In genomic region chr1:31036749-31037500, GRCh38 we compare ENCODE assay signal across 14 cellular contexts. TPM values are rescaled to one million over a fixed set of nuclear protein-coding genes. Genes with fewer than 3 reads are reported as not detected.
DNase-seq lines count a peak whose midpoint lies in the region; ATAC-seq, FAIRE-seq and TF ChIP-seq lines count a peak whose summit lies in the region.
"Had no signal": no experiment of that assay in that cellular context is flagged by ENCODE, and none has a peak within 500 bp of the region (broad histone marks: within the 10 kb centered on the region; RNA-seq: fewer than 3 reads in every experiment).

No MANE protein-coding gene starts in this region.

- FAIRE-seq in RCC 7860 (lab: Jason Lieb, UNC), result no peak

- no peak overlapping the region for H3K4me3 ChIP-seq in osteoblast (ENCODE audit: insufficient read depth, low read length)
- H3K4me3 ChIP-seq: ovary had no signal

- no peak for ATAC-seq in HG02852 (IDR thresholded peaks at IDR 0.05; ENCODE audit: unreplicated experiment)

- intact Hi-C loops in activated CD4-positive, alpha-beta T cell treated with anti-CD3 and anti-CD28 coated beads, Interleukin-2, amount 10 ng/mL, durations not matched to agents 24 days and 14 days (cut with micrococcal nuclease), result loop anchor here (2.0 kb wide), 1 partner anchor 18 kb away; no protein-coding TSS in a partner anchor
- intact Hi-C loops in posterior vena cava (cut with DNase I), result no loop called here

- peaks cover 37% of the 10 kb centered on the region for H3K36me3 Mint-ChIP-seq in activated CD4-positive, alpha-beta T cell treated with anti-CD3 and anti-CD28 coated beads, Interleukin-2, amount 10 ng/mL, durations not matched to agents 24 days and 14 days (ENCODE audit: low read depth)

- H3K36me3 ChIP-seq in osteoblast (ENCODE audit: insufficient read depth, low read length), result peaks cover 18% of the 10 kb centered on the region
- H3K36me3 ChIP-seq: ovary had no signal

- peak overlapping the region; percentile 46 for H3K27ac ChIP-seq in osteoblast (ENCODE audit: low read depth, low read length)
- H3K27ac ChIP-seq: ovary had no signal

- H3K79me2 ChIP-seq in osteoblast (ENCODE audit: insufficient read depth, low read length), result peaks cover 98% of the 10 kb centered on the region

- H3K9me3 ChIP-seq in osteoblast (ENCODE audit: low read depth, low read length), result no peaks in the 10 kb centered on the region
- H3K9me3 ChIP-seq: ovary had no signal

- H4K20me1 ChIP-seq in osteoblast (ENCODE audit: insufficient read depth, low read length), result peaks cover 86% of the 10 kb centered on the region

- no peak overlapping the region for H3K4me2 ChIP-seq in osteoblast (ENCODE audit: insufficient read depth, low read length)

- peaks cover 26% of the 10 kb centered on the region for H3K4me1 ChIP-seq in osteoblast (ENCODE audit: insufficient read depth, low read length)

- no peaks in the 10 kb centered on the region for H3K27me3 ChIP-seq in osteoblast (ENCODE audit: insufficient read depth, low read length)
- H3K27me3 ChIP-seq: ovary had no signal

- no peak for TF ChIP-seq CTCF in osteoblast (IDR thresholded peaks at IDR 0.05; ENCODE audit: extremely low read depth, low read depth, low read length)

- no peak for DNase-seq in activated CD4-positive, alpha-beta T cell treated with anti-CD3 and anti-CD28 coated beads, Interleukin-2, amount 10 ng/mL, durations not matched to agents 24 days and 14 days
- no peak for DNase-seq in activated CD4-positive, alpha-beta T cell treated with anti-CD3 and anti-CD28 coated beads, Interleukin-2, amount 50 U/mL, for 1 hour
- DNase-seq in RCC 7860 (ENCODE audit: low spot score), result peak; percentile 24
- DNase-seq in amniotic epithelial cell (ENCODE audit: low read depth), result peak; percentile 62
- no peak for DNase-seq in osteoblast (ENCODE audit: insufficient read length, low spot score, missing footprints)
- DNase-seq in posterior vena cava (ENCODE audit: low spot score), result no peak
- no peak for DNase-seq in dedifferentiated amniotic fluid mesenchymal stem cell (ENCODE audit: extremely low spot score)
- DNase-seq: activated CD4-positive, alpha-beta T cell treated with anti-CD3 and anti-CD28 coated beads for 4 hours; cortex of kidney; DMS153; Karpas-422; ovary; SW 1271 had no signal

- no peaks in the 10 kb centered on the region for H3K27me3 Mint-ChIP-seq in activated CD4-positive, alpha-beta T cell treated with anti-CD3 and anti-CD28 coated beads, Interleukin-2, amount 10 ng/mL, durations not matched to agents 24 days and 14 days

- peak overlapping the region; percentile 38 for H3K4me3 Mint-ChIP-seq in activated CD4-positive, alpha-beta T cell treated with anti-CD3 and anti-CD28 coated beads, Interleukin-2, amount 10 ng/mL, durations not matched to agents 24 days and 14 days

- no peak overlapping the region for H2AFZ ChIP-seq in osteoblast (ENCODE audit: low read length)

- H3K4me1 Mint-ChIP-seq in activated CD4-positive, alpha-beta T cell treated with anti-CD3 and anti-CD28 coated beads, Interleukin-2, amount 10 ng/mL, durations not matched to agents 24 days and 14 days, result peaks cover 34% of the 10 kb centered on the region

- peak overlapping the region; percentile 21 for H3K27ac Mint-ChIP-seq in activated CD4-positive, alpha-beta T cell treated with anti-CD3 and anti-CD28 coated beads, Interleukin-2, amount 10 ng/mL, durations not matched to agents 24 days and 14 days

- no peaks in the 10 kb centered on the region for H3K9me3 Mint-ChIP-seq in activated CD4-positive, alpha-beta T cell treated with anti-CD3 and anti-CD28 coated beads, Interleukin-2, amount 10 ng/mL, durations not matched to agents 24 days and 14 days

RNA-seq across cellular contexts. Expression of gene PUM1, which starts 28.6 kb away (rescaled TPM):
- 122 and 132 TPM in 2 replicates for total RNA-seq in activated CD4-positive, alpha-beta T cell treated with anti-CD3 and anti-CD28 coated beads, Interleukin-2, amount 10 ng/mL, durations not matched to agents 24 days and 14 days
- total RNA-seq in osteoblast (68.8 and 69.5 TPM in 2 replicates), posterior vena cava (10 to 100 TPM; 73.2 to 87.9 TPM)

Comparison
In these comparisons a context has a peak if more than half of its experiments do, and no peak if none do; other contexts are left out.
1. DNase-seq: peak in RCC 7860 (single experiment) and amniotic epithelial cell (single experiment); none in activated CD4-positive, alpha-beta T cell treated with anti-CD3 and anti-CD28 coated beads, Interleukin-2, amount 10 ng/mL, durations not matched to agents 24 days and 14 days (single experiment), activated CD4-positive, alpha-beta T cell treated with anti-CD3 and anti-CD28 coated beads, Interleukin-2, amount 50 U/mL, for 1 hour (single experiment), osteoblast (single experiment), posterior vena cava (single experiment) and dedifferentiated amniotic fluid mesenchymal stem cell (single experiment).